Comparison of ENCODE assay signal across 1 cellular context in the genomic region with DNA sequence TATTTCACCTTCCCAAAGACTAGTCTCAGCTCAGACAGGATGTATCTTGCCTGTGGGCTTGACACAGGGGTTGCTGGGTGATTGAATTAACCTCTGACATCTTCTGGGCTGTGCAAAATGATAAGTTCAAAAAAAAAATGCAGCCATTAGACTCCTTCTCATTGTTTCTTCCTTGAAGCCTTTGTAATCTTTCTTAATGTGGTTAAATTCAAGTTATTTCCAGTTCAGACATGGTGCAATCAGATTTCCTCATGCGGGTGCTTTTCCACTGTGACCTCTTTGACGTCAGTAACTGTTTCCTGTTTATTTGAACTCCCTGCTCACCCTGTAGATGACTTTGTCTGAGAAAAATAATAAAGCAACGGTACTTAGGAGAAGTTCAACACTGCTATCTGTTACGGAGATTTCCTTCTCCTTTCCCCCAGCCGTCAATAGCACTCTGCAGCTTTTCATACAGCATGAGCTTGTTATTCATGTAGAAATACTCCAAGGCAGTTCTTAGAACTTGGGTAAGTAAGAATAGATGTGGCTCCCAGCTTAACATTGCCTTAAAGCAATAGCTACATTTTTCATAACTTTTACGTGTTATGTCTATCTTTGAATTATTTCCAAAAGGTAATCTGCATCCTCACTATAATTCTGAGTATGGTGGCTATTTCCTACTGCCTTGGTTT.
TF ChIP-seq lines count a peak whose summit lies in the region.

No MANE protein-coding gene starts in this region.

TF ChIP-seq in K562, 482 proteins besides CTCF, POLR2A, EP300 and RAD21 (continued from another document):
- TF ChIP-seq, protein P1, sequence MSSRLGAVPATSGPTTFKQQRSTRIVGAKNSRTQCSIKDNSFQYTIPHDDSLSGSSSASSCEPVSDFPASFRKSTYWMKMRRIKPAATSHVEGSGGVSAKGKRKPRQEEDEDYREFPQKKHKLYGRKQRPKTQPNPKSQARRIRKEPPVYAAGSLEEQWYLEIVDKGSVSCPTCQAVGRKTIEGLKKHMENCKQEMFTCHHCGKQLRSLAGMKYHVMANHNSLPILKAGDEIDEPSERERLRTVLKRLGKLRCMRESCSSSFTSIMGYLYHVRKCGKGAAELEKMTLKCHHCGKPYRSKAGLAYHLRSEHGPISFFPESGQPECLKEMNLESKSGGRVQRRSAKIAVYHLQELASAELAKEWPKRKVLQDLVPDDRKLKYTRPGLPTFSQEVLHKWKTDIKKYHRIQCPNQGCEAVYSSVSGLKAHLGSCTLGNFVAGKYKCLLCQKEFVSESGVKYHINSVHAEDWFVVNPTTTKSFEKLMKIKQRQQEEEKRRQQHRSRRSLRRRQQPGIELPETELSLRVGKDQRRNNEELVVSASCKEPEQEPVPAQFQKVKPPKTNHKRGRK (tag; IDR thresholded peaks at IDR 0.05) = no peak
- TF ChIP-seq GATAD2A (IDR thresholded peaks at IDR 0.05) (no peak), ZNF143 (CRISPR knock-in tag; IDR thresholded peaks at IDR 0.05) (no peak), NFIX (CRISPR knock-in tag; IDR thresholded peaks at IDR 0.05; ENCODE audit: low read depth) (no peak), ERF (CRISPR knock-in tag; IDR thresholded peaks at IDR 0.05) (no peak), ZFX (CRISPR knock-in tag; IDR thresholded peaks at IDR 0.05) (no peak), CBX3 (IDR thresholded peaks at IDR 0.05; ENCODE audit: borderline replicate concordance in 1 of 2, low read length in 2 of 2) (no peak), CREM (IDR thresholded peaks at IDR 0.05; ENCODE audit: low read depth) (peak; percentile 66), FOXJ2 (tag; IDR thresholded peaks at IDR 0.05) (no peak), SMAD4 (CRISPR knock-in tag; conservative IDR thresholded peaks at IDR 0.05) (0 out of 2 replicates have a peak, but pooled peaks have one; percentile 24), STAT5A (IDR thresholded peaks at IDR 0.05; ENCODE audit: borderline replicate concordance, low read length) (no peak), CREB1 (IDR thresholded peaks at IDR 0.05) (no peak), CREB1 (CRISPR knock-in tag; IDR thresholded peaks at IDR 0.05) (no peak), FOXA1 (IDR thresholded peaks at IDR 0.05; ENCODE audit: borderline replicate concordance) (no peak), ZNF165 (CRISPR knock-in tag; IDR thresholded peaks at IDR 0.05; ENCODE audit: borderline replicate concordance) (no peak), RBM17 (IDR thresholded peaks at IDR 0.05; ENCODE audit: borderline replicate concordance, low read depth, low read length) (no peak), MCM2 (IDR thresholded peaks at IDR 0.05; ENCODE audit: low read depth) (no peak), ZNF699 (CRISPR knock-in tag; IDR thresholded peaks at IDR 0.05; ENCODE audit: insufficient replicate concordance) (no peak), ZNF175 (CRISPR knock-in tag; IDR thresholded peaks at IDR 0.05; ENCODE audit: low read depth) (0 out of 2 replicates have a peak, but pooled peaks have one; percentile 74), TAL1 (IDR thresholded peaks at IDR 0.05) (no peak), CBX1 (IDR thresholded peaks at IDR 0.05; ENCODE audit: low read depth) (no peak), TCF7 (IDR thresholded peaks at IDR 0.05; ENCODE audit: borderline replicate concordance) (no peak), ZBED1 (IDR thresholded peaks at IDR 0.05) (no peak), RBM14 (IDR thresholded peaks at IDR 0.05; ENCODE audit: borderline replicate concordance, insufficient read depth, low read depth, low read length) (no peak), CEBPB (tag; IDR thresholded peaks at IDR 0.05) (0 out of 2 replicates have a peak, but pooled peaks have one; percentile 27), SETDB1 (IDR thresholded peaks at IDR 0.05; ENCODE audit: low read length) (no peak), ETV1 (tag; conservative IDR thresholded peaks at IDR 0.05; ENCODE audit: low read depth) (no peak)
- TF ChIP-seq, protein P2, sequence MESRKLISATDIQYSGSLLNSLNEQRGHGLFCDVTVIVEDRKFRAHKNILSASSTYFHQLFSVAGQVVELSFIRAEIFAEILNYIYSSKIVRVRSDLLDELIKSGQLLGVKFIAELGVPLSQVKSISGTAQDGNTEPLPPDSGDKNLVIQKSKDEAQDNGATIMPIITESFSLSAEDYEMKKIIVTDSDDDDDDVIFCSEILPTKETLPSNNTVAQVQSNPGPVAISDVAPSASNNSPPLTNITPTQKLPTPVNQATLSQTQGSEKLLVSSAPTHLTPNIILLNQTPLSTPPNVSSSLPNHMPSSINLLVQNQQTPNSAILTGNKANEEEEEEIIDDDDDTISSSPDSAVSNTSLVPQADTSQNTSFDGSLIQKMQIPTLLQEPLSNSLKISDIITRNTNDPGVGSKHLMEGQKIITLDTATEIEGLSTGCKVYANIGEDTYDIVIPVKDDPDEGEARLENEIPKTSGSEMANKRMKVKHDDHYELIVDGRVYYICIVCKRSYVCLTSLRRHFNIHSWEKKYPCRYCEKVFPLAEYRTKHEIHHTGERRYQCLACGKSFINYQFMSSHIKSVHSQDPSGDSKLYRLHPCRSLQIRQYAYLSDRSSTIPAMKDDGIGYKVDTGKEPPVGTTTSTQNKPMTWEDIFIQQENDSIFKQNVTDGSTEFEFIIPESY (CRISPR knock-in tag; IDR thresholded peaks at IDR 0.05) = no peak
- TF ChIP-seq, protein P3, sequence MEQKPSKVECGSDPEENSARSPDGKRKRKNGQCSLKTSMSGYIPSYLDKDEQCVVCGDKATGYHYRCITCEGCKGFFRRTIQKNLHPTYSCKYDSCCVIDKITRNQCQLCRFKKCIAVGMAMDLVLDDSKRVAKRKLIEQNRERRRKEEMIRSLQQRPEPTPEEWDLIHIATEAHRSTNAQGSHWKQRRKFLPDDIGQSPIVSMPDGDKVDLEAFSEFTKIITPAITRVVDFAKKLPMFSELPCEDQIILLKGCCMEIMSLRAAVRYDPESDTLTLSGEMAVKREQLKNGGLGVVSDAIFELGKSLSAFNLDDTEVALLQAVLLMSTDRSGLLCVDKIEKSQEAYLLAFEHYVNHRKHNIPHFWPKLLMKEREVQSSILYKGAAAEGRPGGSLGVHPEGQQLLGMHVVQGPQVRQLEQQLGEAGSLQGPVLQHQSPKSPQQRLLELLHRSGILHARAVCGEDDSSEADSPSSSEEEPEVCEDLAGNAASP (IDR thresholded peaks at IDR 0.05) = no peak
- TF ChIP-seq, protein P4, sequence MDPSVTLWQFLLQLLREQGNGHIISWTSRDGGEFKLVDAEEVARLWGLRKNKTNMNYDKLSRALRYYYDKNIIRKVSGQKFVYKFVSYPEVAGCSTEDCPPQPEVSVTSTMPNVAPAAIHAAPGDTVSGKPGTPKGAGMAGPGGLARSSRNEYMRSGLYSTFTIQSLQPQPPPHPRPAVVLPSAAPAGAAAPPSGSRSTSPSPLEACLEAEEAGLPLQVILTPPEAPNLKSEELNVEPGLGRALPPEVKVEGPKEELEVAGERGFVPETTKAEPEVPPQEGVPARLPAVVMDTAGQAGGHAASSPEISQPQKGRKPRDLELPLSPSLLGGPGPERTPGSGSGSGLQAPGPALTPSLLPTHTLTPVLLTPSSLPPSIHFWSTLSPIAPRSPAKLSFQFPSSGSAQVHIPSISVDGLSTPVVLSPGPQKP (CRISPR knock-in tag; IDR thresholded peaks at IDR 0.05) = no peak
- TF ChIP-seq, protein P5, sequence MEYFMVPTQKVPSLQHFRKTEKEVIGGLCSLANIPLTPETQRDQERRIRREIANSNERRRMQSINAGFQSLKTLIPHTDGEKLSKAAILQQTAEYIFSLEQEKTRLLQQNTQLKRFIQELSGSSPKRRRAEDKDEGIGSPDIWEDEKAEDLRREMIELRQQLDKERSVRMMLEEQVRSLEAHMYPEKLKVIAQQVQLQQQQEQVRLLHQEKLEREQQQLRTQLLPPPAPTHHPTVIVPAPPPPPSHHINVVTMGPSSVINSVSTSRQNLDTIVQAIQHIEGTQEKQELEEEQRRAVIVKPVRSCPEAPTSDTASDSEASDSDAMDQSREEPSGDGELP (CRISPR knock-in tag; IDR thresholded peaks at IDR 0.05; ENCODE audit: borderline replicate concordance) = no peak
- TF ChIP-seq, protein P6, sequence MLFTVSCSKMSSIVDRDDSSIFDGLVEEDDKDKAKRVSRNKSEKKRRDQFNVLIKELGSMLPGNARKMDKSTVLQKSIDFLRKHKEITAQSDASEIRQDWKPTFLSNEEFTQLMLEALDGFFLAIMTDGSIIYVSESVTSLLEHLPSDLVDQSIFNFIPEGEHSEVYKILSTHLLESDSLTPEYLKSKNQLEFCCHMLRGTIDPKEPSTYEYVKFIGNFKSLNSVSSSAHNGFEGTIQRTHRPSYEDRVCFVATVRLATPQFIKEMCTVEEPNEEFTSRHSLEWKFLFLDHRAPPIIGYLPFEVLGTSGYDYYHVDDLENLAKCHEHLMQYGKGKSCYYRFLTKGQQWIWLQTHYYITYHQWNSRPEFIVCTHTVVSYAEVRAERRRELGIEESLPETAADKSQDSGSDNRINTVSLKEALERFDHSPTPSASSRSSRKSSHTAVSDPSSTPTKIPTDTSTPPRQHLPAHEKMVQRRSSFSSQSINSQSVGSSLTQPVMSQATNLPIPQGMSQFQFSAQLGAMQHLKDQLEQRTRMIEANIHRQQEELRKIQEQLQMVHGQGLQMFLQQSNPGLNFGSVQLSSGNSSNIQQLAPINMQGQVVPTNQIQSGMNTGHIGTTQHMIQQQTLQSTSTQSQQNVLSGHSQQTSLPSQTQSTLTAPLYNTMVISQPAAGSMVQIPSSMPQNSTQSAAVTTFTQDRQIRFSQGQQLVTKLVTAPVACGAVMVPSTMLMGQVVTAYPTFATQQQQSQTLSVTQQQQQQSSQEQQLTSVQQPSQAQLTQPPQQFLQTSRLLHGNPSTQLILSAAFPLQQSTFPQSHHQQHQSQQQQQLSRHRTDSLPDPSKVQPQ (CRISPR knock-in tag; IDR thresholded peaks at IDR 0.05; ENCODE audit: borderline replicate concordance) = no peak
